Comparison of ENCODE assay signal across 13 cellular contexts in genomic region chr3:108136888-108137814, GRCh38. TPM values are rescaled to one million over a fixed set of nuclear protein-coding genes. Genes with fewer than 3 reads are reported as not detected.
DNase-seq lines count a peak whose midpoint lies in the region; ATAC-seq and TF ChIP-seq lines count a peak whose summit lies in the region.
"Had no signal": no experiment of that assay in that cellular context is flagged by ENCODE, and none has a peak within 500 bp of the region (broad histone marks: within the 10 kb centered on the region; RNA-seq: fewer than 3 reads in every experiment).

No MANE protein-coding gene starts in this region.

- peak overlapping the region in 1 of 3 donors; percentile 7 for H3K4me3 ChIP-seq in right lobe of liver
- no peak overlapping the region for H3K4me3 ChIP-seq in thyroid gland (replicated peaks in 1 of 3)
- no peak overlapping the region for H3K4me3 ChIP-seq in effector memory CD4-positive, alpha-beta T cell (ENCODE audit: insufficient read depth, low read depth, low read length, poor library complexity, severe bottlenecking)

- 39% methylated on average over 14 of the region's 15 CpGs for WGBS in right lobe of liver (ENCODE audit: insufficient coverage, low coverage, low lambda C conversion rate, missing lambda C conversion rate)
- WGBS in thyroid gland, 2 donors: 36 to 39% methylated on average over 15 of the region's 15 CpGs

- H3K36me3 Mint-ChIP-seq in activated CD4-positive, alpha-beta T cell treated with anti-CD3 and anti-CD28 coated beads, Interleukin-2, amount 10 ng/mL, durations not matched to agents 7 days and 5 days (ENCODE audit: low read depth): peaks cover 74% of the 10 kb centered on the region

- TF ChIP-seq POLR2A in right lobe of liver (IDR thresholded peaks at IDR 0.05): no peak
- peak in 1 of 2 donors; percentile 18 for TF ChIP-seq POLR2A in thyroid gland (IDR thresholded peaks at IDR 0.05)

- H3K9me3 ChIP-seq in right lobe of liver: no peaks in the 10 kb centered on the region
- no peaks in the 10 kb centered on the region for H3K9me3 ChIP-seq in thyroid gland
- no peaks in the 10 kb centered on the region for H3K9me3 ChIP-seq in effector memory CD4-positive, alpha-beta T cell (ENCODE audit: control insufficient read depth, low read length)

- no peak for DNase-seq in activated CD4-positive, alpha-beta T cell treated with anti-CD3 and anti-CD28 coated beads, Interleukin-2, amount 10 ng/mL, durations not matched to agents 7 days and 5 days
- no peak for DNase-seq in activated CD4-positive, alpha-beta T cell treated with anti-CD3 and anti-CD28 coated beads, Interleukin-2, amount 50 U/mL, for 48 hours
- DNase-seq in NCI-H146 treated with DMSO at 0.1 percent for 48 hours (lab: John Stamatoyannopoulos, UW; ENCODE audit: unreplicated experiment): peak; percentile 27
- DNase-seq in right lobe of liver: no peak
- DNase-seq in thyroid gland: peak; percentile 70 to 73
- no peak for DNase-seq in NCI-H446 (lab: John Stamatoyannopoulos, UW)
- DNase-seq in caudate nucleus (lab: John Stamatoyannopoulos, UW): no peak
- no peak for DNase-seq in effector memory CD4-positive, alpha-beta T cell
- DNase-seq: aorta; glutamatergic neuron; NCI-H2081 treated with DMSO at 0.1 percent for 48 hours; stimulated activated CD4-positive, alpha-beta T cell treated with anti-CD3 and anti-CD28 coated beads, Interleukin-15, amount 100 ng/mL, for 24 hours; T-helper 9 cell had no signal

- peaks cover 4% of the 10 kb centered on the region for H3K9me3 Mint-ChIP-seq in activated CD4-positive, alpha-beta T cell treated with anti-CD3 and anti-CD28 coated beads, Interleukin-2, amount 10 ng/mL, durations not matched to agents 7 days and 5 days

- H3K27me3 ChIP-seq in right lobe of liver (no peaks in the 10 kb centered on the region), thyroid gland (no peaks in the 10 kb centered on the region)
- no peaks in the 10 kb centered on the region for H3K27me3 ChIP-seq in effector memory CD4-positive, alpha-beta T cell (replicated peaks; ENCODE audit: control insufficient read depth, insufficient read depth, low read length, poor library complexity, severe bottlenecking)

- intact Hi-C loops in right lobe of liver (cut with DNase I): no loop called here
- intact Hi-C loops in thyroid gland (cut with DNase I): no loop called here

- H3K4me1 ChIP-seq in right lobe of liver (peaks cover 0 to 4% (median 0%) of the 10 kb centered on the region in 4 donors), thyroid gland (peaks cover 39% of the 10 kb centered on the region in 2 donors)
- H3K4me1 ChIP-seq in effector memory CD4-positive, alpha-beta T cell (ENCODE audit: control insufficient read depth, insufficient read depth, low read length, poor library complexity, severe bottlenecking): peaks cover 15% of the 10 kb centered on the region

- ATAC-seq in right lobe of liver: peak; percentile 49 to 64 (median 60)

- CTCF ChIA-PET in activated CD4-positive, alpha-beta T cell treated with anti-CD3 and anti-CD28 coated beads, Interleukin-2, amount 10 ng/mL, durations not matched to agents 7 days and 5 days (lab: Charles Lee): interaction anchor here (1.3 kb wide), 1 partner anchor 12 kb away, joined by 3 read pairs; no protein-coding TSS in a partner anchor

- peaks cover 43% of the 10 kb centered on the region for H3K4me1 Mint-ChIP-seq in activated CD4-positive, alpha-beta T cell treated with anti-CD3 and anti-CD28 coated beads, Interleukin-2, amount 10 ng/mL, durations not matched to agents 7 days and 5 days

- no peaks in the 10 kb centered on the region for H3K36me3 ChIP-seq in right lobe of liver
- H3K36me3 ChIP-seq in thyroid gland: no peaks in the 10 kb centered on the region
- peaks cover 4% of the 10 kb centered on the region for H3K36me3 ChIP-seq in effector memory CD4-positive, alpha-beta T cell (ENCODE audit: control insufficient read depth, insufficient read depth, low read length)

- H3K27ac ChIP-seq in right lobe of liver (no peak overlapping the region), thyroid gland (peak overlapping the region; percentile 85 to 90 (median 86)), caudate nucleus (ENCODE audit: low read depth, low read length) (no peak overlapping the region)
- H3K27ac ChIP-seq in effector memory CD4-positive, alpha-beta T cell (ENCODE audit: insufficient read depth, low read length, poor library complexity, severe bottlenecking): no peak overlapping the region

- H3K27me3 Mint-ChIP-seq in activated CD4-positive, alpha-beta T cell treated with anti-CD3 and anti-CD28 coated beads, Interleukin-2, amount 10 ng/mL, durations not matched to agents 7 days and 5 days: no peaks in the 10 kb centered on the region

- peak overlapping the region; percentile 25 for H3K27ac Mint-ChIP-seq in activated CD4-positive, alpha-beta T cell treated with anti-CD3 and anti-CD28 coated beads, Interleukin-2, amount 10 ng/mL, durations not matched to agents 7 days and 5 days

- POLR2A ChIA-PET in activated CD4-positive, alpha-beta T cell treated with anti-CD3 and anti-CD28 coated beads, Interleukin-2, amount 10 ng/mL, durations not matched to agents 7 days and 5 days (lab: Charles Lee): no interaction called here

- H3K4me3 Mint-ChIP-seq in activated CD4-positive, alpha-beta T cell treated with anti-CD3 and anti-CD28 coated beads, Interleukin-2, amount 10 ng/mL, durations not matched to agents 7 days and 5 days: no peak overlapping the region

- TF ChIP-seq CTCF in right lobe of liver (IDR thresholded peaks at IDR 0.05) (no peak), thyroid gland (IDR thresholded peaks at IDR 0.05) (no peak)

RNA-seq across cellular contexts. Expression of gene CD47, which starts 46.3 kb away (rescaled TPM):
- total RNA-seq in activated CD4-positive, alpha-beta T cell treated with anti-CD3 and anti-CD28 coated beads, Interleukin-2, amount 10 ng/mL, durations not matched to agents 7 days and 5 days: 100 to 1,000 TPM; 145 to 161 TPM
- 10 to 100 TPM; 19.5 to 42.3 (median 26.5) TPM for total RNA-seq in right lobe of liver
- total RNA-seq in thyroid gland: 100 to 1,000 TPM; 146 to 167 (median 160) TPM

Comparison
In these comparisons a context has a peak if more than half of its experiments do, and no peak if none do; other contexts are left out.
1. DNase-seq: peak in NCI-H146 treated with DMSO at 0.1 percent for 48 hours (single experiment) and thyroid gland (2 of 2); none in activated CD4-positive, alpha-beta T cell treated with anti-CD3 and anti-CD28 coated beads, Interleukin-2, amount 10 ng/mL, durations not matched to agents 7 days and 5 days (single experiment), activated CD4-positive, alpha-beta T cell treated with anti-CD3 and anti-CD28 coated beads, Interleukin-2, amount 50 U/mL, for 48 hours (0 of 2), right lobe of liver (0 of 3), NCI-H446 (0 of 2), caudate nucleus (0 of 61) and effector memory CD4-positive, alpha-beta T cell (0 of 3).
2. H3K27ac ChIP-seq: peak in thyroid gland (3 of 3); none in right lobe of liver (0 of 3), caudate nucleus (single experiment) and effector memory CD4-positive, alpha-beta T cell (single experiment).